In the genomic region with DNA sequence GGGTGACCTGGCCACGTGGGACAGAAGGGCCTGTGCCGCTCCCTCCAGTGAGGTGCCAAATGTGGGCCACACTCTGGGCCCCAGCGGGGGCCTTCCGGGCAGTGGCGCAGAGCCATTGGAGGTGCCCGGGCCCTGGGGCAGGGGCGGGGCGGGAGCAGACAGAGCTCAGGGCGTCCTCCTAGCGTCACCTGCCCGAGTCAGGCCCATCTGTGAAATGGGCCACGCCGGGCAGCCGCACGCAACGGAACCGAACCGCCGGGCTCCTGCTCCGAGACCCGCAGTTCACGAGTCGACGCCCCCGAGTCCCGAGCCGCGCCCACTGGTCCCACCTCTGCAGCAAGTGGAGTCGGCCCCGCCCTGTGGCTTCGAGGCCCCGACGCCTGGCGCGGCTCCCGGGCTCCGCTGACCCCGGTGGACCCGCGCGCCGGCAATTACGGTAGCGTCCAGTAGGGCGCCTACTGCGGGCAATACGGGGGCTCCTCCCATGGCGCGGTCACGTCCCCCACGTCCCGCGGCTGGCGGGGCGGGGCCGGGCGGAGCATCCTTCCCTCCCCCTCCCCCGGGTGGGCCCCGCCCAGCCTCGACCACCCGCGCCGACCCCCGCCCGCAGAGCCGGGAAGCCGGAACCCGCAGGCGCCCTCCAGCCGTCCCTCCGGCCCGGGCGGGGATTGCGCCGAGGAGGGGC, we compare ENCODE assay signal across 8 cellular contexts. TPM values are rescaled to one million over a fixed set of nuclear protein-coding genes. Genes with fewer than 3 reads are reported as not detected.
DNase-seq lines count a peak whose midpoint lies in the region; ATAC-seq and TF ChIP-seq lines count a peak whose summit lies in the region.

No MANE protein-coding gene starts in this region.

- ATAC-seq in HG03039 (IDR thresholded peaks at IDR 0.05; ENCODE audit: unreplicated experiment): no peak

- H3K9me2 ChIP-seq in Loucy (replicated peaks; ENCODE audit: low read depth, low read length): no peaks in the 10 kb centered on the region

- peaks cover 64% of the 10 kb centered on the region for H4K20me1 ChIP-seq in Loucy (ENCODE audit: insufficient read depth, low read length, poor library complexity, severe bottlenecking)

- TF ChIP-seq POLR2A in suprapubic skin (IDR thresholded peaks at IDR 0.05): peak in 1 of 2 donors; percentile 7

- peaks cover 3 to 28% of the 10 kb centered on the region in 2 donors for H3K36me3 Mint-ChIP-seq in CD14-positive monocyte
- H3K36me3 Mint-ChIP-seq in mesothelial cell of epicardium: no peaks in the 10 kb centered on the region

- H3K4me1 Mint-ChIP-seq in CD14-positive monocyte: peaks cover 43% of the 10 kb centered on the region
- peaks cover 16% of the 10 kb centered on the region for H3K4me1 Mint-ChIP-seq in mesothelial cell of epicardium

- peaks cover 19% of the 10 kb centered on the region for H3K4me1 ChIP-seq in Loucy (ENCODE audit: insufficient read depth, low read length, poor library complexity, severe bottlenecking)
- peaks cover 60% of the 10 kb centered on the region for H3K4me1 ChIP-seq in suprapubic skin

- peak; percentile 85 for TF ChIP-seq CTCF in CD14-positive monocyte (IDR thresholded peaks at IDR 0.05)
- TF ChIP-seq CTCF in GM20000 (IDR thresholded peaks at IDR 0.05; ENCODE audit: extremely low read depth, missing control alignments): peak; percentile 2
- no peak for TF ChIP-seq CTCF in Loucy (conservative IDR thresholded peaks at IDR 0.05; ENCODE audit: low read length)
- TF ChIP-seq CTCF in epithelial cell of proximal tubule (conservative IDR thresholded peaks at IDR 0.05; ENCODE audit: low read depth, low read length): peak; percentile 16
- peak; percentile 60 for TF ChIP-seq CTCF in mesothelial cell of epicardium (IDR thresholded peaks at IDR 0.05; ENCODE audit: unreplicated experiment)
- TF ChIP-seq CTCF in suprapubic skin (IDR thresholded peaks at IDR 0.05): peak; percentile 40 to 60

- 0% methylated on average over 1 of the region's 75 CpGs for WGBS in suprapubic skin

- H2AFZ ChIP-seq in Loucy (ENCODE audit: low read length): no peak overlapping the region

- peaks cover 92% of the 10 kb centered on the region for H3K79me2 ChIP-seq in Loucy (ENCODE audit: insufficient read depth, low read length)

- peak overlapping the region; percentile 98 for H3K9ac ChIP-seq in Loucy (ENCODE audit: low read depth, low read length, poor library complexity, severe bottlenecking)

- TF ChIP-seq EP300 in suprapubic skin (IDR thresholded peaks at IDR 0.05): no peak

- no peaks in the 10 kb centered on the region for H3K27me3 ChIP-seq in Loucy (ENCODE audit: insufficient read depth, low read length, poor library complexity, severe bottlenecking)
- peaks cover 26% of the 10 kb centered on the region for H3K27me3 ChIP-seq in suprapubic skin

- H3K4me3 ChIP-seq in Loucy (ENCODE audit: low read length, poor library complexity, severe bottlenecking) (peak overlapping the region; percentile 93), epithelial cell of proximal tubule (ENCODE audit: low read depth, low read length) (peak overlapping the region; percentile 98), suprapubic skin (peak overlapping the region; percentile 61)

- H3K9me3 ChIP-seq in Loucy (ENCODE audit: insufficient read depth, low read depth, low read length): no peaks in the 10 kb centered on the region
- H3K9me3 ChIP-seq in suprapubic skin: no peaks in the 10 kb centered on the region

- DNase-seq in CD14-positive monocyte (ENCODE audit: low spot score) (peak; percentile 74), GM20000 (ENCODE audit: low spot score) (peak; percentile 94), epithelial cell of proximal tubule (ENCODE audit: low read depth) (no peak), mesothelial cell of epicardium (ENCODE audit: low spot score in 2 of 2, unreplicated experiment in 2 of 2) (peak; percentile 65 to 66), suprapubic skin (ENCODE audit: low spot score in 2 of 2) (peak; percentile 88 to 93)
- peak; percentile 60 for DNase-seq in activated CD8-positive, alpha-beta memory T cell treated with anti-CD3 and anti-CD28 coated beads, Interleukin-2, amount 50 U/mL, for 4 hours

- peak overlapping the region; percentile 43 to 94 (median 89) for H3K27ac Mint-ChIP-seq in CD14-positive monocyte
- H3K27ac Mint-ChIP-seq in mesothelial cell of epicardium: no peak overlapping the region

- H3F3A ChIP-seq in Loucy (ENCODE audit: low read depth): no peaks in the 10 kb centered on the region

- H3K9me3 Mint-ChIP-seq in CD14-positive monocyte (no peaks in the 10 kb centered on the region), mesothelial cell of epicardium (no peaks in the 10 kb centered on the region)

- H3K36me3 ChIP-seq in Loucy (ENCODE audit: insufficient read depth, low read length) (peaks cover 12% of the 10 kb centered on the region; the same call in 1 of the 2 replicates), suprapubic skin (no peaks in the 10 kb centered on the region)

- H3K4me3 Mint-ChIP-seq in CD14-positive monocyte: peak overlapping the region; percentile 97 to 99
- H3K4me3 Mint-ChIP-seq in mesothelial cell of epicardium: peak overlapping the region; percentile 78

- peak overlapping the region; percentile 78 for H3K27ac ChIP-seq in suprapubic skin

- peak overlapping the region; percentile 80 for H3K4me2 ChIP-seq in Loucy (ENCODE audit: low read depth, low read length, poor library complexity, severe bottlenecking)

- H3K27me3 Mint-ChIP-seq in CD14-positive monocyte (ENCODE audit: low read depth in 3 of 3) (no peaks in the 10 kb centered on the region), mesothelial cell of epicardium (ENCODE audit: low read depth) (peaks cover 14% of the 10 kb centered on the region)

- intact Hi-C loops in CD14-positive monocyte (cut with micrococcal nuclease): loop anchor here (2.0 to 10.0 kb wide), 3 partner anchors 14 to 196 kb away; partner anchors contain the start of genes DCXR (in 1 of the 2) and RAC3 (in 1 of the 2)

RNA-seq across cellular contexts. Expression of gene SLC16A3, which starts 1.9 kb away (rescaled TPM):
- 10 to 100 TPM; 26.3 to 35.3 TPM for polyA plus RNA-seq in CD14-positive monocyte
- total RNA-seq in epithelial cell of proximal tubule (169 and 190 TPM in 2 replicates), mesothelial cell of epicardium (62.0 to 68.8 TPM (median 67.3 TPM) in 3 replicates), suprapubic skin (1 to 10 TPM; 3.6 to 7.6 (median 4.5) TPM)

RNA-seq across cellular contexts. Expression of gene CCDC57, which starts 18.1 kb away (rescaled TPM):
- 10 to 100 TPM; 17.1 to 20.1 TPM for polyA plus RNA-seq in CD14-positive monocyte
- total RNA-seq in epithelial cell of proximal tubule (10.5 and 10.8 TPM in 2 replicates), mesothelial cell of epicardium (90.4 to 92.1 TPM (median 91.5 TPM) in 3 replicates), suprapubic skin (10 to 100 TPM; 16.1 to 29.8 (median 20.3) TPM)

RNA-seq across cellular contexts. Expression of gene CSNK1D, which starts 42.7 kb away (rescaled TPM):
- polyA plus RNA-seq in CD14-positive monocyte: 10 to 100 TPM; 47.0 to 60.9 TPM
- total RNA-seq in epithelial cell of proximal tubule: 32.0 and 54.1 TPM in 2 replicates
- total RNA-seq in mesothelial cell of epicardium: 202 to 212 TPM (median 204 TPM) in 3 replicates
- 100 to 1,000 TPM in 1 of 4 donors, 10 to 100 TPM in 3; 52.3 to 142 (median 58.8) TPM for total RNA-seq in suprapubic skin
